Comparison of ENCODE assay signal across 16 cellular contexts in the genomic region with DNA sequence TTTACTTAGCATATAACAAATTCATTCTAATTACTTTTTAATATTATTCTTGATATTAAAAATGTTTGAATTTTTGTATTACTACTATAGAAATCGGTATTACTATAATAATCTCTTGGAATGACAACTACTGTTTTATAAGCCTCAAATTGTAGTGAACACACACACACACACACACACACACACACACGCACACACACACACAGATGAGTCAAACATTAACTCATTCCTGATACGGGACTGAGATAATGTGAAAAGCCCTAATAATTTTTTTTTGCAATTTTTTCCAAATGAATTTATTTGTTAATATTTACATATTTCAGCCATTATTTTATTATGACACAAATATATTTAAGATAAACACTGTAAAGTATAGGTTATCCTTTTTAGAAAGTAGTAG.
A peak's percentile ranks its signal among the peaks of the same experiment; 100 is the strongest.
DNase-seq lines count a peak whose midpoint lies in the region; ATAC-seq, FAIRE-seq and TF ChIP-seq lines count a peak whose summit lies in the region.
"Had no signal": no experiment of that assay in that cellular context is flagged by ENCODE, and none has a peak within 500 bp of the region (broad histone marks: within the 10 kb centered on the region; RNA-seq: fewer than 3 reads in every experiment).

No MANE protein-coding gene starts in this region.

- CTCF ChIA-PET in Calu3 (lab: Charles Lee) = interaction anchor here (0.6 to 0.7 kb wide), 2 partner anchors 12 to 106 kb away, joined by 4 to 5 read pairs; no protein-coding TSS in a partner anchor
- CTCF ChIA-PET in PC-3 (lab: Charles Lee) = no interaction called here

- H3K79me2 ChIP-seq in PC-3 (ENCODE audit: low read length) = no peaks in the 10 kb centered on the region

- peaks cover 6% of the 10 kb centered on the region for H3K36me3 Mint-ChIP-seq in Calu3 (ENCODE audit: insufficient read depth, unreplicated experiment)
- H3K36me3 Mint-ChIP-seq: CD4-positive, CD25-positive, alpha-beta regulatory T cell; CD8-positive, alpha-beta memory T cell had no signal

- no peak overlapping the region for H3K27ac ChIP-seq in PC-3 (ENCODE audit: low read length)
- no peak overlapping the region for H3K27ac ChIP-seq in pancreas
- no peak overlapping the region for H3K27ac ChIP-seq in left lung

- DNase-seq in Calu3 (peak; percentile 5), PC-3 (peak; percentile 5), frontal cortex (ENCODE audit: low spot score in 2 of 2) (no peak), pancreas (no peak), DMS114 treated with DMSO at 0.1 percent for 48 hours (lab: John Stamatoyannopoulos, UW; ENCODE audit: unreplicated experiment) (no peak), left lung (no peak)
- DNase-seq: CD4-positive, CD25-positive, alpha-beta regulatory T cell; CD8-positive, alpha-beta memory T cell; DND-41; EL had no signal

- H3K4me1 ChIP-seq in PC-3 (ENCODE audit: insufficient read depth, low read length) (no peaks in the 10 kb centered on the region), pancreas (no peaks in the 10 kb centered on the region), left lung (no peaks in the 10 kb centered on the region)
- H3K4me1 ChIP-seq: HAP-1 had no signal

- WGBS in pancreas, 2 donors = 23% methylated on average over 3 of the region's 3 CpGs

- FAIRE-seq in frontal cortex (lab: Jason Lieb, UNC) (peak; percentile 37), pancreas (lab: Jason Lieb, UNC) (no peak)
- FAIRE-seq: D721Med, GM12878, GM19239 had no signal

- H3K4me1 Mint-ChIP-seq in Calu3 (ENCODE audit: low read depth, unreplicated experiment) = peaks cover 9% of the 10 kb centered on the region
- H3K4me1 Mint-ChIP-seq: CD4-positive, CD25-positive, alpha-beta regulatory T cell; CD8-positive, alpha-beta memory T cell had no signal

- POLR2A ChIA-PET in PC-3 (lab: Charles Lee; ENCODE audit: unreplicated experiment) = no interaction called here

- intact Hi-C loops in Calu3 (cut with micrococcal nuclease; ENCODE audit: unreplicated experiment) = loop anchor here (2.0 to 10.0 kb wide), 3 partner anchors 106 to 1608 kb away; no protein-coding TSS in a partner anchor
- intact Hi-C loops in PC-3 (cut with micrococcal nuclease) = loop anchor here (2.0 kb wide), 2 partner anchors 106 to 390 kb away; no protein-coding TSS in a partner anchor
- intact Hi-C loops in pancreas (cut with DNase I) = no loop called here
- intact Hi-C loops in left lung (cut with DNase I) = no loop called here

- H3K4me3 ChIP-seq in PC-3 (ENCODE audit: low read length) (no peak overlapping the region), pancreas (no peak overlapping the region), left lung (no peak overlapping the region)
- H3K4me3 ChIP-seq: GM12878, HAP-1 had no signal

- H3K9me3 ChIP-seq in PC-3 (ENCODE audit: low read length) (no peaks in the 10 kb centered on the region), pancreas (no peaks in the 10 kb centered on the region), left lung (peaks cover 0 to 4% of the 10 kb centered on the region in 2 donors)
- H3K9me3 ChIP-seq: BE2C, HAP-1 had no signal

- no peaks in the 10 kb centered on the region for H4K20me1 ChIP-seq in PC-3 (ENCODE audit: low read length)

- no peak overlapping the region for H3K9ac ChIP-seq in PC-3 (ENCODE audit: low read length)

- BruUV-seq in Calu3 (replicated peaks; lab: Mats Ljungman, UMichigan) = no TSS peak
- no TSS peak for BruUV-seq in PC-3 (replicated peaks; lab: Mats Ljungman, UMichigan)

- H3K9me2 ChIP-seq in PC-3 (replicated peaks; ENCODE audit: low read length) = no peaks in the 10 kb centered on the region

- no peak for TF ChIP-seq CTCF in Calu3 (IDR thresholded peaks at IDR 0.05; ENCODE audit: unreplicated experiment)
- no peak for TF ChIP-seq CTCF in PC-3 (conservative IDR thresholded peaks at IDR 0.05; ENCODE audit: low read depth, low read length)
- TF ChIP-seq CTCF in pancreas (IDR thresholded peaks at IDR 0.05) = no peak
- TF ChIP-seq CTCF in left lung (IDR thresholded peaks at IDR 0.05) = no peak

- ATAC-seq in PC-3 (no peak), pancreas (peak in 3 of 4 donors; percentile 46 to 63 (median 46)), left lung (no peak), HG03565 (IDR thresholded peaks at IDR 0.05; ENCODE audit: unreplicated experiment) (no peak)
- ATAC-seq: GM12878 had no signal

- peak overlapping the region; percentile 46 for H3K4me3 Mint-ChIP-seq in Calu3 (ENCODE audit: low read depth, unreplicated experiment)
- H3K4me3 Mint-ChIP-seq: CD4-positive, CD25-positive, alpha-beta regulatory T cell; CD8-positive, alpha-beta memory T cell had no signal

- H3K27me3 Mint-ChIP-seq in Calu3 (ENCODE audit: unreplicated experiment) = no peaks in the 10 kb centered on the region
- H3K27me3 Mint-ChIP-seq: CD4-positive, CD25-positive, alpha-beta regulatory T cell; CD8-positive, alpha-beta memory T cell had no signal

- H3K27ac Mint-ChIP-seq in Calu3 (ENCODE audit: unreplicated experiment) = peak overlapping the region; percentile 80
- H3K27ac Mint-ChIP-seq: CD4-positive, CD25-positive, alpha-beta regulatory T cell; CD8-positive, alpha-beta memory T cell had no signal

- no peak overlapping the region for H2AFZ ChIP-seq in PC-3 (ENCODE audit: low read length)

- H3K36me3 ChIP-seq in PC-3 (ENCODE audit: low read depth, low read length) (no peaks in the 10 kb centered on the region), pancreas (no peaks in the 10 kb centered on the region), left lung (no peaks in the 10 kb centered on the region)
- H3K36me3 ChIP-seq: BE2C, HAP-1 had no signal

- H3K4me2 ChIP-seq in PC-3 (ENCODE audit: low read length) = no peak overlapping the region

- H3K9me3 Mint-ChIP-seq in Calu3 (ENCODE audit: low read depth, unreplicated experiment) = no peaks in the 10 kb centered on the region

- no peaks in the 10 kb centered on the region for H3K27me3 ChIP-seq in PC-3 (ENCODE audit: low read length)
- H3K27me3 ChIP-seq in pancreas = no peaks in the 10 kb centered on the region
- no peaks in the 10 kb centered on the region for H3K27me3 ChIP-seq in left lung
- H3K27me3 ChIP-seq: BE2C had no signal

- H3F3A ChIP-seq in PC-3 (ENCODE audit: low read length, unreplicated experiment) = no peaks in the 10 kb centered on the region

Comparison
In these comparisons a context has a peak if more than half of its experiments do, and no peak if none do; other contexts are left out.
1. DNase-seq: peak in Calu3 (single experiment) and PC-3 (single experiment); none in frontal cortex (0 of 2), pancreas (0 of 6), DMS114 treated with DMSO at 0.1 percent for 48 hours (single experiment) and left lung (0 of 2).
2. ATAC-seq: peak in pancreas (3 of 4); none in PC-3 (single experiment), left lung (single experiment) and HG03565 (single experiment).
3. intact Hi-C loops: an anchor here in Calu3 (2.0 to 10.0 kb wide) and PC-3 (2.0 kb wide); none called in pancreas and left lung.